Comparison of ENCODE assay signal across 9 cellular contexts in the genomic region with DNA sequence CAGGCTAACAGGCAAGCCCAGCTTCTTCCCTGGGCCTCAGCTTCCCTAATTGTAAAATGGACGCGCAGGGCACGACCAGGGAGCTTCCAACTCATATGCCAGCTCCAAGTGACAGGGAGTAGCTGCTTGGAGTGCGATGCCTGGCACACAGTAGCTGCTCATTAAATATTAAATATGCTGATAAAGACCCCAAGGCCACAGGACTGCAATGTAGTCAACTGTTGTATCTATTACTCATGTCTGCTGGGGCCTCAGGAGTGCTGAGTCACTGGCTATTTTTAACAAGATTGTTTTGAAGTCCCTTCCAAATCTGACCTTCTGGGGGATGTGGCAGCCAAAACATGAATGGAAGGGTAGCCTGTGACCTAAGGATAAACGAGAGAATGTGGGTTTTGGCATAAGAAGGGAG. TPM values are rescaled to one million over a fixed set of nuclear protein-coding genes. Genes with fewer than 3 reads are reported as not detected.
A peak's percentile ranks its signal among the peaks of the same experiment; 100 is the strongest.
DNase-seq lines count a peak whose midpoint lies in the region; ATAC-seq, FAIRE-seq and TF ChIP-seq lines count a peak whose summit lies in the region.
"Had no signal": no experiment of that assay in that cellular context is flagged by ENCODE, and none has a peak within 500 bp of the region (broad histone marks: within the 10 kb centered on the region; RNA-seq: fewer than 3 reads in every experiment).

No MANE protein-coding gene starts in this region.

- BruUV-seq in GM12878 (replicated peaks; lab: Mats Ljungman, UMichigan), result no TSS peak

- no peak for TF ChIP-seq POLR2A in GM12878 (IDR thresholded peaks at IDR 0.05; ENCODE audit: low read depth, low read length)

- no peaks in the 10 kb centered on the region for H3K27me3 Mint-ChIP-seq in stimulated activated naive CD8-positive, alpha-beta T cell treated with anti-CD3 and anti-CD28 coated beads, Interleukin-15, Interleukin-2, amounts not matched to agents 100 ng/mL and 50 ng/mL, for 24 hours

- H3K27ac ChIP-seq in GM12878 (ENCODE audit: control insufficient read depth, insufficient read depth), result no peak overlapping the region; the same call in 1 of the 2 replicates
- H3K27ac ChIP-seq in lower lobe of right lung, result peak overlapping the region; percentile 56

- in situ Hi-C loops in GM12878 (cut with MboI), result no loop called here

- H2AFZ ChIP-seq in GM12878 (ENCODE audit: control insufficient read depth, low read depth, low read length), result no peak overlapping the region

- FAIRE-seq in GM12878 (lab: Jason Lieb, UNC), result no peak
- FAIRE-seq: endometrium had no signal

- H3K4me1 Mint-ChIP-seq in stimulated activated naive CD8-positive, alpha-beta T cell treated with anti-CD3 and anti-CD28 coated beads, Interleukin-15, Interleukin-2, amounts not matched to agents 100 ng/mL and 50 ng/mL, for 24 hours (ENCODE audit: low read depth), result peaks cover 100% of the 10 kb centered on the region

- H3K4me3 ChIP-seq in GM12878, result no peak overlapping the region
- H3K4me3 ChIP-seq in lower lobe of right lung, result no peak overlapping the region

- H3K4me2 ChIP-seq in GM12878 (ENCODE audit: control insufficient read depth, insufficient read depth), result no peak overlapping the region

- no peak for DNase-seq in stimulated activated naive CD8-positive, alpha-beta T cell treated with anti-CD3 and anti-CD28 coated beads, Interleukin-15, Interleukin-2, amounts not matched to agents 100 U/mL and 50 U/mL, for 24 hours
- DNase-seq in GM12878 (ENCODE audit: low read depth, low spot score) (no peak), lower lobe of right lung (no peak), NCI-H1417 treated with DMSO at 0.1 percent for 48 hours (lab: John Stamatoyannopoulos, UW) (no peak), RPMI8226 (no peak)
- no peak for DNase-seq in stimulated activated naive CD4-positive, alpha-beta T cell treated with Interleukin-2 at 50 U/mL for 16 hours (lab: John Stamatoyannopoulos, UW)

- CTCF ChIA-PET in GM12878 (lab: Yijun Ruan, JAX), result interaction anchor here (0.7 to 1.9 kb wide), 5 partner anchors 12 to 54 kb away, joined by 3 to 10 read pairs (median 3); no protein-coding TSS in a partner anchor

- no peak for TF ChIP-seq RAD21 in GM12878 (IDR thresholded peaks at IDR 0.05; ENCODE audit: insufficient read depth, low read depth, low read length)

- H3K79me2 ChIP-seq in GM12878 (ENCODE audit: control insufficient read depth, insufficient read depth, low read length), result peaks cover 83% of the 10 kb centered on the region

- H3K27me3 ChIP-seq in GM12878 (replicated peaks in 1 of 2; ENCODE audit: control insufficient read depth in 2 of 2, insufficient read depth in 2 of 2, low read length in 1 of 2), result no peaks in the 10 kb centered on the region
- no peaks in the 10 kb centered on the region for H3K27me3 ChIP-seq in lower lobe of right lung (ENCODE audit: low read depth)

- H3K9me3 ChIP-seq in GM12878 (replicated peaks; ENCODE audit: control insufficient read depth, insufficient read depth, low read length) (no peaks in the 10 kb centered on the region), lower lobe of right lung (no peaks in the 10 kb centered on the region)

- no peaks in the 10 kb centered on the region for H3K9me3 Mint-ChIP-seq in stimulated activated naive CD8-positive, alpha-beta T cell treated with anti-CD3 and anti-CD28 coated beads, Interleukin-15, Interleukin-2, amounts not matched to agents 100 ng/mL and 50 ng/mL, for 24 hours

- peak overlapping the region; percentile 36 for H3K4me3 Mint-ChIP-seq in stimulated activated naive CD8-positive, alpha-beta T cell treated with anti-CD3 and anti-CD28 coated beads, Interleukin-15, Interleukin-2, amounts not matched to agents 100 ng/mL and 50 ng/mL, for 24 hours

- peaks cover 81% of the 10 kb centered on the region for H3K4me1 ChIP-seq in GM12878 (ENCODE audit: control insufficient read depth, insufficient read depth, low read length)
- peaks cover 70% of the 10 kb centered on the region for H3K4me1 ChIP-seq in lower lobe of right lung

- peak overlapping the region; percentile 85 for H3K27ac Mint-ChIP-seq in stimulated activated naive CD8-positive, alpha-beta T cell treated with anti-CD3 and anti-CD28 coated beads, Interleukin-15, Interleukin-2, amounts not matched to agents 100 ng/mL and 50 ng/mL, for 24 hours

- POLR2A ChIA-PET in GM12878 (lab: Charles Lee), result interaction anchor here (1.1 kb wide), 1 partner anchor 17 kb away, joined by 3 read pairs; no protein-coding TSS in a partner anchor

- TF ChIP-seq EP300 in GM12878 (IDR thresholded peaks at IDR 0.05; ENCODE audit: borderline replicate concordance in 1 of 2, control insufficient read depth in 1 of 2, low read depth in 2 of 2, low read length in 2 of 2), result no peak

- no peak overlapping the region for H3K9ac ChIP-seq in GM12878 (ENCODE audit: control insufficient read depth, insufficient read depth, low read length)

- RAD21 ChIA-PET in GM12878 (lab: Charles Lee; ENCODE audit: unreplicated experiment), result interaction anchor here (1.1 to 1.3 kb wide), 2 partner anchors 52 to 79 kb away, joined by 3 to 8 read pairs; no protein-coding TSS in a partner anchor

- WGBS in GM12878 (ENCODE audit: insufficient coverage, insufficient replicate concordance, low lambda C conversion rate, missing lambda C conversion rate), result 57% methylated on average over 5 of the region's 5 CpGs

- no peak for ATAC-seq in stimulated activated naive CD8-positive, alpha-beta T cell treated with anti-CD3 and anti-CD28 coated beads, Interleukin-15, Interleukin-2, amounts not matched to agents 100 U/mL and 50 U/mL, for 24 hours
- ATAC-seq in GM12878 (no peak), lower lobe of right lung (no peak), HG03045 (IDR thresholded peaks at IDR 0.05; ENCODE audit: unreplicated experiment) (no peak)

- peaks cover 33% of the 10 kb centered on the region for H4K20me1 ChIP-seq in GM12878 (ENCODE audit: control insufficient read depth, insufficient read depth)

- H3K36me3 Mint-ChIP-seq in stimulated activated naive CD8-positive, alpha-beta T cell treated with anti-CD3 and anti-CD28 coated beads, Interleukin-15, Interleukin-2, amounts not matched to agents 100 ng/mL and 50 ng/mL, for 24 hours (ENCODE audit: low read depth), result peaks cover 81% of the 10 kb centered on the region

- H3K36me3 ChIP-seq in GM12878 (ENCODE audit: control insufficient read depth in 2 of 2, insufficient read depth in 2 of 2, low read length in 1 of 2) (peaks cover 57 to 82% of the 10 kb centered on the region in 2 experiments), lower lobe of right lung (peaks cover 65% of the 10 kb centered on the region)

- TF ChIP-seq CTCF in GM12878 (IDR thresholded peaks at IDR 0.05 in 2 of 3, conservative IDR thresholded peaks at IDR 0.05 in 1 of 3; ENCODE audit: control insufficient read depth in 2 of 3, extremely low read depth in 1 of 3, insufficient read depth in 1 of 3, low read depth in 3 of 3, low read length in 3 of 3) (no peak), lower lobe of right lung (IDR thresholded peaks at IDR 0.05) (no peak)

- SMC1A ChIA-PET in GM12878 (lab: Charles Lee; ENCODE audit: uncharacterized antibody, unreplicated experiment), result interaction anchor here (0.5 to 3.8 kb wide), 7 partner anchors 7 to 66 kb away, joined by 3 to 21 read pairs (median 3); no protein-coding TSS in a partner anchor

- intact Hi-C loops in GM12878 (cut with micrococcal nuclease; ENCODE audit: unreplicated experiment) (no loop called here), lower lobe of right lung (cut with DNase I) (no loop called here)

TF ChIP-seq in GM12878, 131 proteins besides CTCF, POLR2A, EP300 and RAD21 (continues in another document):
- TF ChIP-seq LARP7 (IDR thresholded peaks at IDR 0.05) (no peak), WRNIP1 (IDR thresholded peaks at IDR 0.05; ENCODE audit: borderline replicate concordance, low read depth, low read length) (no peak)

RNA-seq across cellular contexts. Expression of gene TNIP1, which starts 17.7 kb away (rescaled TPM):
- 372 and 425 TPM in 2 replicates for total RNA-seq in GM12878 (2013; cell fraction: nucleolus; rRNA removed)
- 203 and 223 TPM in 2 replicates for total RNA-seq in GM12878 (2014; rRNA removed)
- total RNA-seq in GM12878 (2014; rRNA removed; fragmentation: Illumina TruSeq; extraction: Trizol), result 147 and 148 TPM in 2 replicates
- 279 and 289 TPM in 2 replicates for total RNA-seq in GM12878 (2021)
- polyA plus RNA-seq in GM12878 (2011; ENCODE audit: low read depth), result 132 TPM
- 156 and 178 TPM in 2 replicates for polyA plus RNA-seq in GM12878 (2011; rRNA removed)
- polyA plus RNA-seq in GM12878 (2011; cell fraction: cytosol; rRNA removed), result 190 and 206 TPM in 2 replicates
- 272 and 287 TPM in 2 replicates for polyA plus RNA-seq in GM12878 (2011; cell fraction: nucleus; rRNA removed)
- polyA plus RNA-seq in GM12878 (2012), result 262 and 278 TPM in 2 replicates
- polyA plus RNA-seq in GM12878 (2014; fragmentation: Illumina TruSeq; extraction: Trizol), result 107 and 151 TPM in 2 replicates
- 10 to 100 TPM in 1 of 2 experiments, 1 to 10 TPM in 1; 4.4 to 13.7 TPM for polyA plus RNA-seq in GM12878 (2014; fragmentation: Nextera tagmentation; extraction: Ambion mirVana)
- polyA plus RNA-seq in GM12878 (2014; rRNA removed), result 199 and 200 TPM in 2 replicates
- polyA plus RNA-seq in GM12878 (2016; fragmentation: Nextera tagmentation; extraction: Ambion mirVana), result 100 to 1,000 TPM; 112 to 117 TPM
- polyA minus RNA-seq in GM12878 (2011; rRNA and poly(A)+ RNA removed), result 245 and 345 TPM in 2 replicates
- polyA minus RNA-seq in GM12878 (2011; cell fraction: cytosol; rRNA and poly(A)+ RNA removed), result 117 and 134 TPM in 2 replicates
- 165 and 259 TPM in 2 replicates for polyA minus RNA-seq in GM12878 (2011; cell fraction: nucleus; rRNA and poly(A)+ RNA removed)
- 99.6 TPM for total RNA-seq in lower lobe of right lung

RNA-seq across cellular contexts. Expression of gene GPX3, which starts 42.7 kb away (rescaled TPM):
- not detected in 2 replicates for total RNA-seq in GM12878 (2013; cell fraction: nucleolus; rRNA removed)
- 0.22 TPM in 1 of 2 replicates, not detected in the other for total RNA-seq in GM12878 (2014; rRNA removed)
- total RNA-seq in GM12878 (2014; rRNA removed; fragmentation: Illumina TruSeq; extraction: Trizol), result not detected in 2 replicates
- 0.38 and 0.45 TPM in 2 replicates for total RNA-seq in GM12878 (2021)
- 0.37 TPM for polyA plus RNA-seq in GM12878 (2011; ENCODE audit: low read depth)
- polyA plus RNA-seq in GM12878 (2011; rRNA removed), result 0.04 TPM in 1 of 2 replicates, not detected in the other
- polyA plus RNA-seq in GM12878 (2011; cell fraction: cytosol; rRNA removed), result 0.07 TPM in 1 of 2 replicates, not detected in the other
- polyA plus RNA-seq in GM12878 (2011; cell fraction: nucleus; rRNA removed), result not detected in 2 replicates
- 0.81 and 1.3 TPM in 2 replicates for polyA plus RNA-seq in GM12878 (2012)
- polyA plus RNA-seq in GM12878 (2014; fragmentation: Illumina TruSeq; extraction: Trizol), result 0.09 and 0.19 TPM in 2 replicates
- under 1 TPM in 1 of 2 experiments, not detected in 1; 0.15 TPM for polyA plus RNA-seq in GM12878 (2014; fragmentation: Nextera tagmentation; extraction: Ambion mirVana)
- 0.12 and 0.32 TPM in 2 replicates for polyA plus RNA-seq in GM12878 (2014; rRNA removed)
- 1 to 10 TPM in 1 of 2 experiments, under 1 TPM in 1; 0.91 to 1.0 TPM for polyA plus RNA-seq in GM12878 (2016; fragmentation: Nextera tagmentation; extraction: Ambion mirVana)
- not detected in 2 replicates for polyA minus RNA-seq in GM12878 (2011; rRNA and poly(A)+ RNA removed)
- polyA minus RNA-seq in GM12878 (2011; cell fraction: cytosol; rRNA and poly(A)+ RNA removed), result not detected in 2 replicates
- polyA minus RNA-seq in GM12878 (2011; cell fraction: nucleus; rRNA and poly(A)+ RNA removed), result not detected in 2 replicates
- total RNA-seq in lower lobe of right lung, result 855 TPM

Comparison
In these comparisons a context has a peak if more than half of its experiments do, and no peak if none do; other contexts are left out.
1. RNA of gene GPX3, which starts 42.7 kb away (total RNA-seq): 855 TPM in lower lobe of right lung (single experiment); 0.22 to 0.45 TPM in GM12878; every median in the first group is over 100 times any median in the second.